ENCODE assay signal across 15 cellular contexts in genomic region chr18:54416459-54416858, GRCh38. TPM values are rescaled to one million over a fixed set of nuclear protein-coding genes. Genes with fewer than 3 reads are reported as not detected.
DNase-seq lines count a peak whose midpoint lies in the region; ATAC-seq and TF ChIP-seq lines count a peak whose summit lies in the region.
"Had no signal": no experiment of that assay in that cellular context is flagged by ENCODE, and none has a peak within 500 bp of the region (broad histone marks: within the 10 kb centered on the region; RNA-seq: fewer than 3 reads in every experiment).

No MANE protein-coding gene starts in this region.

- peak overlapping the region; percentile 4 for H3K9ac ChIP-seq in adipocyte (ENCODE audit: low read length)

- H3K4me3 ChIP-seq in adipocyte (ENCODE audit: low read length), result peak overlapping the region; percentile 14
- no peak overlapping the region for H3K4me3 ChIP-seq in fibroblast of villous mesenchyme (ENCODE audit: low read depth, low read length)
- no peak overlapping the region for H3K4me3 ChIP-seq in skeletal muscle cell (ENCODE audit: low read depth, low read length)
- no peak overlapping the region for H3K4me3 ChIP-seq in gastroesophageal sphincter
- H3K4me3 ChIP-seq: transverse colon had no signal

- DNase-seq in ELR (ENCODE audit: low read depth) (peak; percentile 50), adipocyte (ENCODE audit: low read depth) (peak; percentile 34), fibroblast of villous mesenchyme (ENCODE audit: low read depth) (peak; percentile 68), skeletal muscle cell (ENCODE audit: low read depth) (peak; percentile 86), nucleus accumbens (lab: John Stamatoyannopoulos, UW) (no peak), NCI-H2107 (lab: John Stamatoyannopoulos, UW) (no peak)
- DNase-seq: activated CD8-positive, alpha-beta T cell treated with anti-CD3 and anti-CD28 coated beads, Interleukin-2, amount 10 ng/mL, durations not matched to agents 7 days and 5 days; DMS79; H9; NCI-H146; NCI-H69; stimulated activated CD4-positive, alpha-beta T cell treated with anti-CD3 and anti-CD28 coated beads, Interleukin-15, amount 100 ng/mL, for 24 hours; transverse colon had no signal

- TF ChIP-seq CTCF in fibroblast of villous mesenchyme (IDR thresholded peaks at IDR 0.05; ENCODE audit: insufficient read depth, low read depth, low read length), result no peak
- no peak for TF ChIP-seq CTCF in gastroesophageal sphincter (IDR thresholded peaks at IDR 0.05)

- H3K9me3 ChIP-seq in adipocyte (ENCODE audit: control insufficient read depth, low read length) (no peaks in the 10 kb centered on the region), gastroesophageal sphincter (no peaks in the 10 kb centered on the region)
- H3K9me3 ChIP-seq: transverse colon had no signal

- peaks cover 2% of the 10 kb centered on the region for H3K27me3 ChIP-seq in adipocyte (replicated peaks; ENCODE audit: control insufficient read depth, insufficient read depth, low read length)
- no peaks in the 10 kb centered on the region for H3K27me3 ChIP-seq in gastroesophageal sphincter
- H3K27me3 ChIP-seq: transverse colon had no signal

- TF ChIP-seq POLR2A in gastroesophageal sphincter (IDR thresholded peaks at IDR 0.05), result no peak

- 53% methylated on average over 2 of the region's 2 CpGs for WGBS in gastroesophageal sphincter (ENCODE audit: low coverage in 1 of 2), 2 donors

- TF ChIP-seq EP300 in gastroesophageal sphincter (IDR thresholded peaks at IDR 0.05), result no peak

- ATAC-seq in gastroesophageal sphincter (no peak), GM21619 (IDR thresholded peaks at IDR 0.05; ENCODE audit: unreplicated experiment) (no peak)
- ATAC-seq: activated CD8-positive, alpha-beta T cell treated with anti-CD3 and anti-CD28 coated beads, Interleukin-2, amount 10 ng/mL, durations not matched to agents 7 days and 5 days had no signal

- H3K4me1 ChIP-seq in adipocyte (ENCODE audit: control insufficient read depth, insufficient read depth, low read length) (peaks cover 15% of the 10 kb centered on the region), gastroesophageal sphincter (no peaks in the 10 kb centered on the region)

- no peak overlapping the region for H3K27ac ChIP-seq in gastroesophageal sphincter
- H3K27ac ChIP-seq: transverse colon had no signal

- no peaks in the 10 kb centered on the region for H3K36me3 ChIP-seq in adipocyte (ENCODE audit: control insufficient read depth, insufficient read depth, low read length, severe bottlenecking)
- H3K36me3 ChIP-seq in gastroesophageal sphincter, result no peaks in the 10 kb centered on the region
- H3K36me3 ChIP-seq: transverse colon had no signal

RNA-seq across cellular contexts. Expression of gene C18orf54, which starts 58.8 kb away (rescaled TPM):
- total RNA-seq in fibroblast of villous mesenchyme (1.9 and 6.0 TPM in 2 replicates), gastroesophageal sphincter (1 to 10 TPM; 1.4 to 2.6 (median 1.9) TPM)

RNA-seq across cellular contexts. Expression of gene STARD6, which starts 58.8 kb away (rescaled TPM):
- total RNA-seq in fibroblast of villous mesenchyme, result 0.43 TPM in 1 of 2 replicates, not detected in the other
- total RNA-seq in gastroesophageal sphincter, result not detected
- total RNA-seq: activated CD8-positive, alpha-beta T cell treated with anti-CD3 and anti-CD28 coated beads, Interleukin-2, amount 10 ng/mL, durations not matched to agents 7 days and 5 days; H9; transverse colon had no signal

Comparison
In these comparisons a context has a peak if more than half of its experiments do, and no peak if none do; other contexts are left out.
1. DNase-seq: peak in ELR (single experiment), adipocyte (single experiment), fibroblast of villous mesenchyme (single experiment) and skeletal muscle cell (single experiment); none in nucleus accumbens (0 of 56) and NCI-H2107 (single experiment).